In the genomic region with DNA sequence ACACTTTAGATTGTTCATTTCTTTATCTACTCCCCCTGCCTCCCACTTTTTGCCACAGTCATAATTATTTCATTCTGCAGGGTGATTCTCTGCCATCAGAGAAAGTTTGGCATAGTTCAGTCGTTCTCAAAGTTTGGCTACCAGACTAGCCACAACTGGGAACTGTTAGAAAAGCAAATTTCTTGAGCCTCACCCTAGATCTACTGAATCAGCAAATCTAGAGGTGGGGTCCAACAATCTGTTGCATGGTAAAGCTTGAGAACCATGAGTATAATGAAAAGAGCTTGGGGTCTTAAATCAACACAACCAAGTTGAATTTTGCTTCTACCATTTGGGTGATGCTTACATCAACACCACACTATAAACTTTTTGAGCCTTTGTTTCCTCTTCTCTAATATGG, we compare ENCODE assay signal across 24 cellular contexts.
A peak's percentile ranks its signal among the peaks of the same experiment; 100 is the strongest.
DNase-seq lines count a peak whose midpoint lies in the region; ATAC-seq, FAIRE-seq and TF ChIP-seq lines count a peak whose summit lies in the region.
"Had no signal": no experiment of that assay in that cellular context is flagged by ENCODE, and none has a peak within 500 bp of the region (broad histone marks: within the 10 kb centered on the region; RNA-seq: fewer than 3 reads in every experiment).

No MANE protein-coding gene starts in this region.

- no peaks in the 10 kb centered on the region for H4K20me1 ChIP-seq in HepG2 (ENCODE audit: insufficient read depth, low read length)
- H4K20me1 ChIP-seq: BLaER1 had no signal

- no peak overlapping the region for H3K9ac ChIP-seq in HepG2 (ENCODE audit: insufficient read depth, low read depth, low read length)
- H3K9ac ChIP-seq: BLaER1 had no signal

- no TSS peak for BruUV-seq in HepG2 (replicated peaks; lab: Mats Ljungman, UMichigan)

- TF ChIP-seq RAD21 in HepG2 (CRISPR knock-in tag; IDR thresholded peaks at IDR 0.05) = no peak

- POLR2A ChIA-PET in HepG2 (lab: Yijun Ruan, JAX) = no interaction called here

- H3K79me2 ChIP-seq in HepG2 (ENCODE audit: insufficient read depth, low read length) = no peaks in the 10 kb centered on the region

- intact Hi-C loops in HepG2 (cut with micrococcal nuclease; ENCODE audit: unreplicated experiment) = no loop called here
- intact Hi-C loops in right lobe of liver (cut with DNase I) = no loop called here
- intact Hi-C loops in prostate gland (cut with DNase I) = no loop called here
- intact Hi-C loops in gastrocnemius medialis (cut with DNase I; ENCODE audit: low total_unique reads) = no loop called here

- CTCF ChIA-PET in HepG2 (lab: Yijun Ruan, JAX; ENCODE audit: low intra/inter-chr PET ratio, low total read pairs) = no interaction called here

- H3K27me3 ChIP-seq in HepG2 (ENCODE audit: control insufficient read depth in 1 of 2, insufficient read depth in 2 of 2, low read length in 2 of 2) = peaks cover 0 to 3% of the 10 kb centered on the region in 2 experiments; a peak in 1 of 5 replicates
- no peaks in the 10 kb centered on the region for H3K27me3 ChIP-seq in right lobe of liver
- H3K27me3 ChIP-seq in prostate gland (replicated peaks; ENCODE audit: insufficient read depth) = no peaks in the 10 kb centered on the region
- H3K27me3 ChIP-seq in gastrocnemius medialis = no peaks in the 10 kb centered on the region
- H3K27me3 ChIP-seq: BE2C, BLaER1 had no signal

- H2AFZ ChIP-seq in HepG2 (ENCODE audit: low read length) = no peak overlapping the region

- H3K36me3 ChIP-seq in HepG2 (replicated peaks in 1 of 2; ENCODE audit: control insufficient read depth in 1 of 2, insufficient read depth in 2 of 2, low read length in 2 of 2) (no peaks in the 10 kb centered on the region), right lobe of liver (no peaks in the 10 kb centered on the region), prostate gland (no peaks in the 10 kb centered on the region), gastrocnemius medialis (no peaks in the 10 kb centered on the region)
- H3K36me3 ChIP-seq: BE2C, BLaER1 had no signal

- TF ChIP-seq CTCF in HepG2 (CRISPR knock-in tag; IDR thresholded peaks at IDR 0.05) (no peak), right lobe of liver (IDR thresholded peaks at IDR 0.05) (no peak), prostate gland (IDR thresholded peaks at IDR 0.05) (no peak), gastrocnemius medialis (IDR thresholded peaks at IDR 0.05 in 4 of 5, conservative IDR thresholded peaks at IDR 0.05 in 1 of 5) (no peak)

- no peaks in the 10 kb centered on the region for H3K4me1 ChIP-seq in HepG2 (ENCODE audit: insufficient read depth, low read length)
- H3K4me1 ChIP-seq in right lobe of liver = no peaks in the 10 kb centered on the region
- no peaks in the 10 kb centered on the region for H3K4me1 ChIP-seq in prostate gland (replicated peaks)
- no peaks in the 10 kb centered on the region for H3K4me1 ChIP-seq in gastrocnemius medialis
- H3K4me1 ChIP-seq: BE2C had no signal

- no peak for TF ChIP-seq POLR2A in HepG2 (IDR thresholded peaks at IDR 0.05; ENCODE audit: insufficient read depth in 1 of 2, low read depth in 2 of 2, low read length in 2 of 2)
- no peak for TF ChIP-seq POLR2A in right lobe of liver (IDR thresholded peaks at IDR 0.05)
- no peak for TF ChIP-seq POLR2A in prostate gland (IDR thresholded peaks at IDR 0.05)
- TF ChIP-seq POLR2A in gastrocnemius medialis (IDR thresholded peaks at IDR 0.05) = no peak

- H3K4me2 ChIP-seq in HepG2 (ENCODE audit: low read depth, low read length) = no peak overlapping the region
- H3K4me2 ChIP-seq: BLaER1 had no signal

- in situ Hi-C loops in HepG2 (cut with HindIII; ENCODE audit: extremely low pct_ligation_motif_present, low pct_unique_long_range_greater_than_20kb) (no loop called here), gastrocnemius medialis (cut with MboI; ENCODE audit: low sequenced_read_pairs in 4 of 4) (no loop called here)

- ATAC-seq in HepG2 (no peak), right lobe of liver (no peak), gastrocnemius medialis (no peak)
- ATAC-seq: GM12878 had no signal

- H3K9me3 ChIP-seq in HepG2 (ENCODE audit: low read length) (no peaks in the 10 kb centered on the region), right lobe of liver (no peaks in the 10 kb centered on the region), prostate gland (no peaks in the 10 kb centered on the region), gastrocnemius medialis (no peaks in the 10 kb centered on the region)
- H3K9me3 ChIP-seq: BE2C, BLaER1 had no signal

- WGBS in HepG2 (ENCODE audit: low lambda C conversion rate) = 0% methylated on average over 1 of the region's 1 CpG
- 57% methylated on average over 1 of the region's 1 CpG for WGBS in right lobe of liver (ENCODE audit: insufficient coverage, low coverage, low lambda C conversion rate, missing lambda C conversion rate)
- 46% methylated on average over 1 of the region's 1 CpG for WGBS in prostate gland

- no peak for FAIRE-seq in HepG2 (lab: Jason Lieb, UNC)
- FAIRE-seq: GM12878, GM12892, GM18507 had no signal

- no peak for DNase-seq in HepG2 (ENCODE audit: low spot score)
- DNase-seq in right lobe of liver = no peak
- no peak for DNase-seq in prostate gland (ENCODE audit: low spot score)
- DNase-seq in gastrocnemius medialis = no peak
- DNase-seq in foreskin melanocyte = no peak
- DNase-seq: ACHN; BE2C; C1 segment of cervical spinal cord; CD4-positive, alpha-beta memory T cell; CD4-positive, CD25-positive, alpha-beta regulatory T cell; CD8-positive, alpha-beta memory T cell; COR-L47; DMS 273 treated with DMSO at 0.1 percent for 48 hours; DMS153; DMS53; DMS79; DND-41; EL; GDM1 had no signal

- TF ChIP-seq EP300 in HepG2 (IDR thresholded peaks at IDR 0.05; ENCODE audit: low read depth in 2 of 2, low read length in 2 of 2) = no peak
- no peak for TF ChIP-seq EP300 in HepG2 (CRISPR knock-in tag; IDR thresholded peaks at IDR 0.05; ENCODE audit: borderline replicate concordance)

- no peak overlapping the region for H3K4me3 ChIP-seq in HepG2 (replicated peaks in 1 of 3; ENCODE audit: insufficient read depth in 1 of 3, low read depth in 2 of 3, low read length in 3 of 3)
- H3K4me3 ChIP-seq in right lobe of liver = no peak overlapping the region
- no peak overlapping the region for H3K4me3 ChIP-seq in prostate gland
- no peak overlapping the region for H3K4me3 ChIP-seq in gastrocnemius medialis
- H3K4me3 ChIP-seq: BLaER1, GM12878 had no signal

- H3K27ac ChIP-seq in HepG2 (ENCODE audit: extremely low read length, insufficient read depth, low read length) (no peak overlapping the region), right lobe of liver (no peak overlapping the region), prostate gland (peak overlapping the region; percentile 26 to 37), gastrocnemius medialis (no peak overlapping the region)
- H3K27ac ChIP-seq: 22Rv1, BLaER1 had no signal

TF ChIP-seq in HepG2, 621 proteins besides CTCF, POLR2A, EP300 and RAD21:
- TF ChIP-seq ZNF3 (CRISPR knock-in tag; IDR thresholded peaks at IDR 0.05) = no peak
- TF ChIP-seq ZBTB7A (CRISPR knock-in tag; IDR thresholded peaks at IDR 0.05) = no peak
- TF ChIP-seq MAFF (IDR thresholded peaks at IDR 0.05; ENCODE audit: low read depth, low read length) = peak; percentile 53
- TF ChIP-seq MAFK (conservative IDR thresholded peaks at IDR 0.05 in 1 of 2, IDR thresholded peaks at IDR 0.05 in 1 of 2; ENCODE audit: low read length in 2 of 2) = peak; percentile 19 to 66; a peak in 2 of 4 replicates

Comparison
In these comparisons a context has a peak if more than half of its experiments do, and no peak if none do; other contexts are left out.
1. H3K27ac ChIP-seq: peak in prostate gland (2 of 2); none in HepG2 (single experiment), right lobe of liver (0 of 3) and gastrocnemius medialis (0 of 4).